Comparison of ENCODE assay signal across 2 cellular contexts in genomic region chr18:74249181-74249968, GRCh38.
TF ChIP-seq lines count a peak whose summit lies in the region.

No MANE protein-coding gene starts in this region.

TF ChIP-seq in IMR-90, 13 proteins besides CTCF, POLR2A, EP300 and RAD21:
- TF ChIP-seq, protein P1, sequence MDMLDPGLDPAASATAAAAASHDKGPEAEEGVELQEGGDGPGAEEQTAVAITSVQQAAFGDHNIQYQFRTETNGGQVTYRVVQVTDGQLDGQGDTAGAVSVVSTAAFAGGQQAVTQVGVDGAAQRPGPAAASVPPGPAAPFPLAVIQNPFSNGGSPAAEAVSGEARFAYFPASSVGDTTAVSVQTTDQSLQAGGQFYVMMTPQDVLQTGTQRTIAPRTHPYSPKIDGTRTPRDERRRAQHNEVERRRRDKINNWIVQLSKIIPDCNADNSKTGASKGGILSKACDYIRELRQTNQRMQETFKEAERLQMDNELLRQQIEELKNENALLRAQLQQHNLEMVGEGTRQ (IDR thresholded peaks at IDR 0.05; ENCODE audit: low read depth, low read length): peak; percentile 27; the same call in 1 of the 2 replicates
- TF ChIP-seq CHD1 (IDR thresholded peaks at IDR 0.05; ENCODE audit: low read depth, low read length): no peak
- peak; percentile 52; the same call in 1 of the 2 replicates for TF ChIP-seq FOS (IDR thresholded peaks at IDR 0.05; ENCODE audit: low read depth, low read length)
- TF ChIP-seq MAZ (IDR thresholded peaks at IDR 0.05; ENCODE audit: borderline replicate concordance, low read depth, low read length): 0 out of 2 replicates have a peak, but pooled peaks have one; percentile 15
- TF ChIP-seq RFX5 (IDR thresholded peaks at IDR 0.05; ENCODE audit: low read depth, low read length): no peak
- no peak for TF ChIP-seq MAFK (IDR thresholded peaks at IDR 0.05; ENCODE audit: low read depth, low read length)
- TF ChIP-seq ELK1 (IDR thresholded peaks at IDR 0.05; ENCODE audit: borderline replicate concordance, low read depth, low read length): no peak
- TF ChIP-seq NFE2L2 (IDR thresholded peaks at IDR 0.05; ENCODE audit: low read depth, low read length): no peak
- no peak for TF ChIP-seq RCOR1 (IDR thresholded peaks at IDR 0.05; ENCODE audit: insufficient replicate concordance, low read length)
- peak; percentile 44; the same call in 1 of the 2 replicates for TF ChIP-seq BHLHE40 (IDR thresholded peaks at IDR 0.05; ENCODE audit: low read depth, low read length)
- peak; percentile 48; the same call in 1 of the 2 replicates for TF ChIP-seq MXI1 (IDR thresholded peaks at IDR 0.05; ENCODE audit: borderline replicate concordance, low read depth, low read length)
- TF ChIP-seq SMC3 (IDR thresholded peaks at IDR 0.05; ENCODE audit: low read depth, low read length): no peak
- peak; percentile 96 for TF ChIP-seq CEBPB (IDR thresholded peaks at IDR 0.05; ENCODE audit: low read depth, low read length)

TF ChIP-seq in liver, 16 proteins besides CTCF, POLR2A, EP300 and RAD21:
- peak in 1 of 2 donors; percentile 41 for TF ChIP-seq EGR1 (IDR thresholded peaks at IDR 0.05; ENCODE audit: low read depth in 2 of 2)
- no peak for TF ChIP-seq NR2F2 (IDR thresholded peaks at IDR 0.05)
- TF ChIP-seq HNF4A (conservative IDR thresholded peaks at IDR 0.05): peak; percentile 35 to 63
- TF ChIP-seq HNF4G (IDR thresholded peaks at IDR 0.05): peak; percentile 39
- TF ChIP-seq, protein P2, sequence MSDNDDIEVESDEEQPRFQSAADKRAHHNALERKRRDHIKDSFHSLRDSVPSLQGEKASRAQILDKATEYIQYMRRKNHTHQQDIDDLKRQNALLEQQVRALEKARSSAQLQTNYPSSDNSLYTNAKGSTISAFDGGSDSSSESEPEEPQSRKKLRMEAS (IDR thresholded peaks at IDR 0.05): peak; percentile 83
- TF ChIP-seq YY1 (IDR thresholded peaks at IDR 0.05): peak; percentile 87
- TF ChIP-seq ATF3 (IDR thresholded peaks at IDR 0.05): peak; percentile 85
- TF ChIP-seq RXRA (IDR thresholded peaks at IDR 0.05): peak; percentile 90 to 93
- TF ChIP-seq TAF1 (conservative IDR thresholded peaks at IDR 0.05): no peak
- peak; percentile 89 to 91 for TF ChIP-seq JUND (IDR thresholded peaks at IDR 0.05)
- TF ChIP-seq SP1 (IDR thresholded peaks at IDR 0.05): peak; percentile 67
- no peak for TF ChIP-seq FOXA1 (IDR thresholded peaks at IDR 0.05)
- peak; percentile 55 for TF ChIP-seq ZBTB33 (IDR thresholded peaks at IDR 0.05)
- no peak for TF ChIP-seq GABPA (IDR thresholded peaks at IDR 0.05 in 1 of 2, conservative IDR thresholded peaks at IDR 0.05 in 1 of 2)
- no peak for TF ChIP-seq REST (IDR thresholded peaks at IDR 0.05)
- peak; percentile 53 for TF ChIP-seq FOXA2 (IDR thresholded peaks at IDR 0.05)
